In the genomic region with DNA sequence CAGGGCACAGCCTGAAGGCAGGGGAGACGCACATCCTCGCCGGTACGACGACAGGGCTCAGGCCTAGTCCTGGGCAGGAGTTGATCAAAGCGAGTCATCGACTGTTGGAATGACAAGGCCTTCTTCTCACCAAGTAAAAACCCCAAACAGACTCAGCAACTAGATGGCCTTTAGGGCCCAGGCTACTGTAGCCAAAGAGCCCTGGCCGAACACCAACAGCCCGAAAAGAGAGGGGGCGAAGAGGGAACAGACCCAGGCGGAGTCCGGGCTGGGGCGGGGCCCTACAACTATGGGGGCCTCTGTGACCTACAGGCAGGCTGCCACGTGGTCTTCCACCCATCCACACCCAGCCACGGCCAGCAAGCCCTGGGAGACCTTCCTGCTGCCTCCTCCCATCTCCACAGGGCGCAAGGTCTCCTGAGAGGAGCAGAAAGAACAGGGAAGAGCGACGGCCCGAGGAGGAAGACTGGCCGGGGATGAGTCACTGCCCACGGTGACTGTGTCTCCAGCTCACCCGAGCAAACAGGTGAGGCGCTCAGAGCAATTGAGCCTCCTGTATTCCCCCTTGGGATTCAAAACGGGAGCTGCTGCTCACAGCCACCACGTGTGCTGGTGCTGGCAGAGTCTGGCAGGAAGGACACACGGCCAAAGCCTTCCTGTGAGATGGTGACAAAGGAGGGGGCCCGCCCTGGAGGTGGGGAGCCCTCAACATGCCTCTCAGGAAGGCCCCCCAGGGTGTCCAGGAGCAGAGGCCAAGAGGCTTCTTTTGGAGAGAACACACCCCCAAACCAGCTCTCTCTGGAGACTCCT, we compare ENCODE assay signal across 1 cellular context.
TF ChIP-seq lines count a peak whose summit lies in the region.

No MANE protein-coding gene starts in this region.

TF ChIP-seq in GM12878, 131 proteins besides CTCF, POLR2A, EP300 and RAD21:
- peak; percentile 20 for TF ChIP-seq PBX3 (IDR thresholded peaks at IDR 0.05; ENCODE audit: insufficient replicate concordance, low read depth, low read length)
- peak; percentile 59 for TF ChIP-seq BCL3 (IDR thresholded peaks at IDR 0.05; ENCODE audit: borderline replicate concordance, insufficient read depth, low read depth, low read length, poor library complexity, severe bottlenecking)
- no peak for TF ChIP-seq PRDM15 (CRISPR knock-in tag; IDR thresholded peaks at IDR 0.05)
- TF ChIP-seq POLR2AphosphoS5 (IDR thresholded peaks at IDR 0.05; ENCODE audit: low read length) = peak; percentile 25; the same call in 1 of the 2 replicates
